Comparison of ENCODE assay signal across 1 cellular context in the genomic region with DNA sequence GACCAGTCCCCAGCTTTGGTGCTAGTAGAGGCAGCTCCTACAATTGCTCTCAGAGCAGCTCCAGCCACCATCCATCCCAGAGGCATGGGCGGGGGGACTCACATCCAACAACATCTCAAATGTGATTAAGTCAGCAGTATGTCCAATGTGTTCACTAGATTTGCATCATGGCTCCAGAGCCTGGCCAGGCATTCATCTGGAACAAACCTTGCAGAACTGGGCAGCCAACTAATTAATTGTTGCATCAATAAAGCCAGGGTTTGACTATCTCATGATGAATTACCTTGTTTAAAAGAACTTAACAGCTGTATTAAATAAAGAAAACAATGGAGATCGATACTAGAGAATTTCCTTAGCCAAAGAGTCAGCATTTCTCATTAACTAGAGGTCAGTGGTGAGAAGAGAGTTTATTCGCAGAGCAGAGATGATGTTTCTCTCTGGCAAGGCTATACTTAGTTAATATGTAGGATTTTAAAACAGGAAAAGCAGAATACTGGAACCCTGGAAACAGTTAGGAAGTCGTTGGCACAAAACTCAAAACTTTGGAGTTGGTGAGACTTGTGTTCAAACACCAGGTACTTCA.
A peak's percentile ranks its signal among the peaks of the same experiment; 100 is the strongest.
TF ChIP-seq lines count a peak whose summit lies in the region.

No MANE protein-coding gene starts in this region.

TF ChIP-seq in HepG2, 621 proteins besides CTCF, POLR2A, EP300 and RAD21:
- TF ChIP-seq, protein P1, sequence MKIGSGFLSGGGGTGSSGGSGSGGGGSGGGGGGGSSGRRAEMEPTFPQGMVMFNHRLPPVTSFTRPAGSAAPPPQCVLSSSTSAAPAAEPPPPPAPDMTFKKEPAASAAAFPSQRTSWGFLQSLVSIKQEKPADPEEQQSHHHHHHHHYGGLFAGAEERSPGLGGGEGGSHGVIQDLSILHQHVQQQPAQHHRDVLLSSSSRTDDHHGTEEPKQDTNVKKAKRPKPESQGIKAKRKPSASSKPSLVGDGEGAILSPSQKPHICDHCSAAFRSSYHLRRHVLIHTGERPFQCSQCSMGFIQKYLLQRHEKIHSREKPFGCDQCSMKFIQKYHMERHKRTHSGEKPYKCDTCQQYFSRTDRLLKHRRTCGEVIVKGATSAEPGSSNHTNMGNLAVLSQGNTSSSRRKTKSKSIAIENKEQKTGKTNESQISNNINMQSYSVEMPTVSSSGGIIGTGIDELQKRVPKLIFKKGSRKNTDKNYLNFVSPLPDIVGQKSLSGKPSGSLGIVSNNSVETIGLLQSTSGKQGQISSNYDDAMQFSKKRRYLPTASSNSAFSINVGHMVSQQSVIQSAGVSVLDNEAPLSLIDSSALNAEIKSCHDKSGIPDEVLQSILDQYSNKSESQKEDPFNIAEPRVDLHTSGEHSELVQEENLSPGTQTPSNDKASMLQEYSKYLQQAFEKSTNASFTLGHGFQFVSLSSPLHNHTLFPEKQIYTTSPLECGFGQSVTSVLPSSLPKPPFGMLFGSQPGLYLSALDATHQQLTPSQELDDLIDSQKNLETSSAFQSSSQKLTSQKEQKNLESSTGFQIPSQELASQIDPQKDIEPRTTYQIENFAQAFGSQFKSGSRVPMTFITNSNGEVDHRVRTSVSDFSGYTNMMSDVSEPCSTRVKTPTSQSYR (CRISPR knock-in tag; IDR thresholded peaks at IDR 0.05; ENCODE audit: borderline replicate concordance), result no peak
- peak; percentile 63 to 68 for TF ChIP-seq MAFK (conservative IDR thresholded peaks at IDR 0.05 in 1 of 2, IDR thresholded peaks at IDR 0.05 in 1 of 2; ENCODE audit: low read length in 2 of 2)
